In genomic region chr10:23437987-23438546, GRCh38 we compare ENCODE assay signal across 8 cellular contexts.
DNase-seq lines count a peak whose midpoint lies in the region; TF ChIP-seq lines count a peak whose summit lies in the region.

No MANE protein-coding gene starts in this region.

- H4K20me1 ChIP-seq in OCI-LY3 (ENCODE audit: insufficient read depth, low read length): peaks cover 8% of the 10 kb centered on the region; the same call in 1 of the 2 replicates

- no peaks in the 10 kb centered on the region for H3K36me3 ChIP-seq in OCI-LY3 (replicated peaks; ENCODE audit: low read depth, low read length)
- H3K36me3 ChIP-seq in endocrine pancreas (ENCODE audit: control insufficient read depth, insufficient read depth, low read length): no peaks in the 10 kb centered on the region
- no peaks in the 10 kb centered on the region for H3K36me3 ChIP-seq in neuron (ENCODE audit: insufficient read depth, low read length)

- peak overlapping the region; percentile 93 for H3K4me3 ChIP-seq in OCI-LY3 (ENCODE audit: low read length)
- H3K4me3 ChIP-seq in endocrine pancreas (ENCODE audit: control insufficient read depth, insufficient read depth, low read length): peak overlapping the region; percentile 12
- peak overlapping the region; percentile 46 for H3K4me3 ChIP-seq in neuron (ENCODE audit: low read length)

- H3K9me3 ChIP-seq in OCI-LY3 (ENCODE audit: insufficient read depth, low read length) (no peaks in the 10 kb centered on the region), endocrine pancreas (ENCODE audit: control insufficient read depth, low read length) (no peaks in the 10 kb centered on the region), neuron (ENCODE audit: low read length) (no peaks in the 10 kb centered on the region)

- H3K79me2 ChIP-seq in OCI-LY3 (ENCODE audit: low read length): peaks cover 5% of the 10 kb centered on the region; the same call in 1 of the 2 replicates

- TF ChIP-seq CTCF in C4-2B (conservative IDR thresholded peaks at IDR 0.05) (no peak), OCI-LY3 (IDR thresholded peaks at IDR 0.05; ENCODE audit: low read depth, low read length) (no peak)

- H3K27me3 ChIP-seq in OCI-LY3 (ENCODE audit: low read depth, low read length) (no peaks in the 10 kb centered on the region), endocrine pancreas (ENCODE audit: control insufficient read depth, insufficient read depth, low read length) (no peaks in the 10 kb centered on the region), neuron (ENCODE audit: insufficient read depth, low read length) (no peaks in the 10 kb centered on the region)

- peak overlapping the region; percentile 85 for H3K4me2 ChIP-seq in OCI-LY3 (ENCODE audit: low read length)

- peak overlapping the region; percentile 74; the same call in 1 of the 2 replicates for H3K9ac ChIP-seq in OCI-LY3 (ENCODE audit: low read length)
- no peak overlapping the region for H3K9ac ChIP-seq in endocrine pancreas (ENCODE audit: control insufficient read depth, insufficient read depth, low read length)

- DNase-seq in glomerular visceral epithelial cell (ENCODE audit: extremely low spot score): no peak
- DNase-seq in middle frontal gyrus (ENCODE audit: extremely low spot score, low spot score): no peak
- DNase-seq in HCEC 1CT: no peak
- DNase-seq in activated CD4-positive, CD25-positive, alpha-beta regulatory T cell treated with anti-CD3 and anti-CD28 coated beads, Interleukin-2, amount 50 U/mL, for 72 hours: no peak

- H3K4me1 ChIP-seq in OCI-LY3 (ENCODE audit: low read length) (peaks cover 33% of the 10 kb centered on the region), endocrine pancreas (ENCODE audit: control insufficient read depth, insufficient read depth, low read length) (peaks cover 18% of the 10 kb centered on the region), neuron (ENCODE audit: insufficient read depth, low read length) (peaks cover 15% of the 10 kb centered on the region)

- no peak overlapping the region; the same call in 1 of the 2 replicates for H2AFZ ChIP-seq in OCI-LY3 (ENCODE audit: low read depth, low read length)
- H2AFZ ChIP-seq in neuron (ENCODE audit: low read depth, low read length): peak overlapping the region; percentile 36

- H3K27ac ChIP-seq in C4-2B (peak overlapping the region; percentile 33), OCI-LY3 (ENCODE audit: low read length) (no peak overlapping the region)

Comparison
In these comparisons a context has a peak if more than half of its experiments do, and no peak if none do; other contexts are left out.
1. H3K4me3 ChIP-seq: peak in every context shown above with its lines; median percentile 93 in OCI-LY3; 46 in neuron; 12 in endocrine pancreas.